1 cellular context compared by ENCODE assay signal in genomic region chr10:101585841-101586240, GRCh38.
TF ChIP-seq lines count a peak whose summit lies in the region.

No MANE protein-coding gene starts in this region.

TF ChIP-seq in WTC11, 78 proteins besides CTCF, POLR2A, EP300 and RAD21 (continued from another document):
- TF ChIP-seq ATF3 (CRISPR knock-in tag; conservative IDR thresholded peaks at IDR 0.05) (no peak), TP53 (CRISPR knock-in tag; IDR thresholded peaks at IDR 0.05) (no peak), CBFB (CRISPR knock-in tag; IDR thresholded peaks at IDR 0.05; ENCODE audit: low read depth) (no peak), RELA (CRISPR knock-in tag; IDR thresholded peaks at IDR 0.05; ENCODE audit: borderline replicate concordance) (no peak), TEAD1 (CRISPR knock-in tag; IDR thresholded peaks at IDR 0.05) (no peak), ZNF281 (CRISPR knock-in tag; IDR thresholded peaks at IDR 0.05) (no peak), ZNF263 (CRISPR knock-in tag; IDR thresholded peaks at IDR 0.05; ENCODE audit: low read depth) (no peak), MXD4 (CRISPR knock-in tag; IDR thresholded peaks at IDR 0.05; ENCODE audit: borderline replicate concordance) (no peak), ARID4B (CRISPR knock-in tag; IDR thresholded peaks at IDR 0.05; ENCODE audit: borderline replicate concordance) (no peak)
